10 cellular contexts compared by ENCODE assay signal in genomic region chr7:3042861-3043489, GRCh38. TPM values are rescaled to one million over a fixed set of nuclear protein-coding genes. Genes with fewer than 3 reads are reported as not detected.
DNase-seq lines count a peak whose midpoint lies in the region; ATAC-seq, FAIRE-seq and TF ChIP-seq lines count a peak whose summit lies in the region.
"Had no signal": no experiment of that assay in that cellular context is flagged by ENCODE, and none has a peak within 500 bp of the region (broad histone marks: within the 10 kb centered on the region; RNA-seq: fewer than 3 reads in every experiment).

No MANE protein-coding gene starts in this region.

- peak overlapping the region; percentile 40 for H3K4me3 ChIP-seq in A549
- H3K4me3 ChIP-seq in testis: peak overlapping the region in 1 of 2 donors; percentile 39

- TF ChIP-seq CTCF in A549 (IDR thresholded peaks at IDR 0.05) (no peak), testis (IDR thresholded peaks at IDR 0.05) (no peak)

- TF ChIP-seq POLR2A in A549 (IDR thresholded peaks at IDR 0.05; ENCODE audit: low read length) (no peak), testis (IDR thresholded peaks at IDR 0.05) (no peak)

- intact Hi-C loops in testis (cut with DNase I; ENCODE audit: low total_unique reads): no loop called here

- TF ChIP-seq EP300 in A549 (IDR thresholded peaks at IDR 0.05): no peak

- no peaks in the 10 kb centered on the region for H3K27me3 ChIP-seq in testis

- H3K27ac Mint-ChIP-seq in stimulated activated naive CD8-positive, alpha-beta T cell treated with anti-CD3 and anti-CD28 coated beads, Interleukin-15, amount 100 ng/mL, for 72 hours: peak overlapping the region; percentile 95 to 98

- H3K27me3 Mint-ChIP-seq in stimulated activated naive CD8-positive, alpha-beta T cell treated with anti-CD3 and anti-CD28 coated beads, Interleukin-15, amount 100 ng/mL, for 72 hours: no peaks in the 10 kb centered on the region

- H3K9me3 ChIP-seq in A549 (no peaks in the 10 kb centered on the region), testis (no peaks in the 10 kb centered on the region)

- H3K9me3 Mint-ChIP-seq in stimulated activated naive CD8-positive, alpha-beta T cell treated with anti-CD3 and anti-CD28 coated beads, Interleukin-15, amount 100 ng/mL, for 72 hours: no peaks in the 10 kb centered on the region

- no peak for FAIRE-seq in A549 (lab: Jason Lieb, UNC)
- FAIRE-seq: endometrium had no signal

- H3K4me1 Mint-ChIP-seq in stimulated activated naive CD8-positive, alpha-beta T cell treated with anti-CD3 and anti-CD28 coated beads, Interleukin-15, amount 100 ng/mL, for 72 hours: peaks cover 58% of the 10 kb centered on the region

- H3K4me1 ChIP-seq in A549: no peaks in the 10 kb centered on the region
- H3K4me1 ChIP-seq in testis: no peaks in the 10 kb centered on the region

- 60% methylated on average over 15 of the region's 17 CpGs for WGBS in A549 (ENCODE audit: missing lambda C conversion rate)
- WGBS in testis, 2 donors: 14 to 19% methylated on average over 11 to 17 of the region's 17 CpGs

- H3K4me3 Mint-ChIP-seq in stimulated activated naive CD8-positive, alpha-beta T cell treated with anti-CD3 and anti-CD28 coated beads, Interleukin-15, amount 100 ng/mL, for 72 hours: peak overlapping the region; percentile 89 to 99

- H3K36me3 ChIP-seq in testis (ENCODE audit: low read depth, missing control alignments): no peaks in the 10 kb centered on the region

- DNase-seq in A549 (ENCODE audit: low read depth in 1 of 2, low spot score in 1 of 2): no peak
- DNase-seq in activated T-cell treated with anti-CD3 and anti-CD28 coated beads, Interleukin-2, amount 50 U/mL, for 1 hour: peak; percentile 72
- DNase-seq in kidney tubule cell (ENCODE audit: low spot score): peak; percentile 57
- DNase-seq in stimulated activated naive CD8-positive, alpha-beta T cell treated with anti-CD3 and anti-CD28 coated beads, Interleukin-15, amount 100 ng/mL, for 72 hours: peak; percentile 53 to 75
- DNase-seq in pons (ENCODE audit: low spot score): no peak
- DNase-seq in testis: no peak

- CTCF ChIA-PET in A549 (lab: Yijun Ruan, JAX): no interaction called here

- peak overlapping the region; percentile 64 for H3K4me2 ChIP-seq in A549

- no peak for ATAC-seq in A549
- ATAC-seq in GM19455 (IDR thresholded peaks at IDR 0.05; ENCODE audit: unreplicated experiment): peak; percentile 64
- ATAC-seq in HG03565 (IDR thresholded peaks at IDR 0.05; ENCODE audit: unreplicated experiment): peak; percentile 39
- peak; percentile 85 for ATAC-seq in stimulated activated naive CD8-positive, alpha-beta T cell treated with anti-CD3 and anti-CD28 coated beads, Interleukin-15, amount 100 ng/mL, for 72 hours

- POLR2A ChIA-PET in A549 (lab: Yijun Ruan, JAX): no interaction called here

- peak overlapping the region; percentile 60 to 80; a peak in 4 of 6 replicates for H3K27ac ChIP-seq in A549
- H3K27ac ChIP-seq in testis: no peak overlapping the region

- no peak for TF ChIP-seq RAD21 in A549 (conservative IDR thresholded peaks at IDR 0.05 in 1 of 2, IDR thresholded peaks at IDR 0.05 in 1 of 2)

TF ChIP-seq in A549, 52 proteins besides CTCF, POLR2A, EP300 and RAD21:
- TF ChIP-seq RARB (CRISPR knock-in tag; IDR thresholded peaks at IDR 0.05) (no peak), EHF (CRISPR knock-in tag; IDR thresholded peaks at IDR 0.05) (no peak), ZC3H11A (IDR thresholded peaks at IDR 0.05) (no peak), SMC3 (IDR thresholded peaks at IDR 0.05) (no peak), RNF2 (IDR thresholded peaks at IDR 0.05; ENCODE audit: borderline replicate concordance, low read depth) (no peak), CHD2 (IDR thresholded peaks at IDR 0.05; ENCODE audit: low read length, partially characterized antibody) (no peak), FOSL2 (IDR thresholded peaks at IDR 0.05) (no peak), FOSL2 (CRISPR knock-in tag; IDR thresholded peaks at IDR 0.05) (no peak), MAFK (IDR thresholded peaks at IDR 0.05; ENCODE audit: partially characterized antibody) (no peak), HOXB5 (CRISPR knock-in tag; IDR thresholded peaks at IDR 0.05) (no peak), ZNF302 (CRISPR knock-in tag; IDR thresholded peaks at IDR 0.05) (no peak), ZFP36 (IDR thresholded peaks at IDR 0.05; ENCODE audit: borderline replicate concordance, partially characterized antibody) (no peak), RFX5 (IDR thresholded peaks at IDR 0.05) (no peak)
- TF ChIP-seq, protein P1, sequence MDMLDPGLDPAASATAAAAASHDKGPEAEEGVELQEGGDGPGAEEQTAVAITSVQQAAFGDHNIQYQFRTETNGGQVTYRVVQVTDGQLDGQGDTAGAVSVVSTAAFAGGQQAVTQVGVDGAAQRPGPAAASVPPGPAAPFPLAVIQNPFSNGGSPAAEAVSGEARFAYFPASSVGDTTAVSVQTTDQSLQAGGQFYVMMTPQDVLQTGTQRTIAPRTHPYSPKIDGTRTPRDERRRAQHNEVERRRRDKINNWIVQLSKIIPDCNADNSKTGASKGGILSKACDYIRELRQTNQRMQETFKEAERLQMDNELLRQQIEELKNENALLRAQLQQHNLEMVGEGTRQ (IDR thresholded peaks at IDR 0.05): no peak
- TF ChIP-seq, protein P2, sequence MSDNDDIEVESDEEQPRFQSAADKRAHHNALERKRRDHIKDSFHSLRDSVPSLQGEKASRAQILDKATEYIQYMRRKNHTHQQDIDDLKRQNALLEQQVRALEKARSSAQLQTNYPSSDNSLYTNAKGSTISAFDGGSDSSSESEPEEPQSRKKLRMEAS (IDR thresholded peaks at IDR 0.05): no peak

RNA-seq across cellular contexts. Expression of gene CARD11, which starts 0.7 kb away (rescaled TPM):
- polyA plus RNA-seq in A549 (2011; rRNA removed) (0.34 and 0.48 TPM in 2 replicates), A549 (2017; fragmentation: RNase III; extraction: RNeasy Plus Mini Kit Qiagen cat#74134 plus additional on column Dnase treatment) (0.92 to 1.6 TPM (median 1.1 TPM) in 3 replicates), testis (ENCODE audit: insufficient read depth, low read depth, low replicate concordance) (3.2 TPM)
- 0.38 and 0.49 TPM in 2 replicates for polyA plus RNA-seq in A549 (2012; cell fraction: cytosol; rRNA removed)
- 0.55 and 0.79 TPM in 2 replicates for polyA plus RNA-seq in A549 (2012; cell fraction: nucleus; rRNA removed)
- polyA minus RNA-seq in A549 (2011; rRNA and poly(A)+ RNA removed): 0.58 and 2.2 TPM in 2 replicates
- total RNA-seq in testis: 1 to 10 TPM; 2.9 to 3.9 TPM
- polyA plus RNA-seq: BJ had no signal

Comparison
In these comparisons a context has a peak if more than half of its experiments do, and no peak if none do; other contexts are left out.
1. ATAC-seq: peak in GM19455 (single experiment), HG03565 (single experiment) and stimulated activated naive CD8-positive, alpha-beta T cell treated with anti-CD3 and anti-CD28 coated beads, Interleukin-15, amount 100 ng/mL, for 72 hours (single experiment); none in A549 (0 of 2).
2. DNase-seq: peak in activated T-cell treated with anti-CD3 and anti-CD28 coated beads, Interleukin-2, amount 50 U/mL, for 1 hour (single experiment), kidney tubule cell (single experiment) and stimulated activated naive CD8-positive, alpha-beta T cell treated with anti-CD3 and anti-CD28 coated beads, Interleukin-15, amount 100 ng/mL, for 72 hours (2 of 2); none in A549 (0 of 2), pons (single experiment) and testis (single experiment).
3. H3K27ac ChIP-seq: peak in A549 (2 of 2); none in testis (0 of 2).